In the genomic region with DNA sequence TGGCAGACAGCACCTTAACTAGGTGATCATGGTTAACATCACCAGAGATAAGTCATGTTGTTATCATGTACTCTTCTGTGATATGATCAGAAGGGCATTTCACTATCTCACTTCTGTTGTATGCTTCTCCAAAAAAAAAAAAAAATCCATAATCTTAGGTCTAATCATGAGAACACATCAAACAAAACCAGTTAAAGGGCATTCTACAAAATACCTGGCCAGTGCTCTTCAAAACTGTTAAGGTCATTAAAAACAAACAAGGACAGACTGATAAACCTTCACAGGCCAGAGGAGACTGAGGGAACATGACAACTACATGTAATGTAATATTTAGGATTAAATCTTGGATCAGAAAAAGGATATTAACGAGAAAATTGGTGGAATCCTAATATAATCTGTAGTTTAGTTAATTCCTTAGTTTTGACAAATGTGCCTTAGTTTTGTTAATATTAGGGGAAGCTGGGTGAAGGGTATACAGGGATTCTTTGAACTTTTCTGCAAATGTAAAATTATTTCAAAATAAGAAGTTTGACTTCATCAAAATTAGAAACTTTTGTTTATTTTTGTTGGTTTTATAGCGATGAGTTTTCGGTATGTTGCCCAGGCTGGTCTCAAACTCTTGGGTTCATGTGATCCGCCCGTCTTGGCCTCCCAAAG, we compare ENCODE assay signal across 22 cellular contexts.
"Had no signal": no experiment of that assay in that cellular context is flagged by ENCODE, and none has a peak within 500 bp of the region (broad histone marks: within the 10 kb centered on the region; RNA-seq: fewer than 3 reads in every experiment).

No MANE protein-coding gene starts in this region.

- H3K9me3 ChIP-seq: ovary, sigmoid colon, testis, tibial artery, upper lobe of right lung had no signal

- H2AFZ ChIP-seq: hepatocyte had no signal

- H3K9me3 Mint-ChIP-seq: natural killer cell treated with Interleukin-12 subunit alpha and Interleukin-12 subunit beta and Interleukin-15 and Interleukin-18, amount 100 ng/mL, for 72 hours; stimulated activated effector memory CD8-positive, alpha-beta T cell treated with anti-CD3 and anti-CD28 coated beads, Interleukin-12 subunit alpha, Interleukin-12 subunit beta, amount 100 ng/mL, for 72 hours had no signal

- H3K36me3 Mint-ChIP-seq: naive B cell; natural killer cell treated with Interleukin-12 subunit alpha and Interleukin-12 subunit beta and Interleukin-15 and Interleukin-18, amount 100 ng/mL, for 72 hours had no signal

- H3K4me1 Mint-ChIP-seq: mesothelial cell of epicardium; stimulated activated effector memory CD8-positive, alpha-beta T cell treated with anti-CD3 and anti-CD28 coated beads, Interleukin-12 subunit alpha, Interleukin-12 subunit beta, amount 100 ng/mL, for 72 hours had no signal

- H3K4me1 ChIP-seq: heart right ventricle, right atrium auricular region, sigmoid colon, spleen, stomach, testis, tibial artery, upper lobe of right lung had no signal

- FAIRE-seq: small intestine, urothelium cell line had no signal

- ATAC-seq: heart right ventricle; natural killer cell treated with Interleukin-12 subunit alpha and Interleukin-12 subunit beta and Interleukin-15 and Interleukin-18, amount 100 ng/mL, for 72 hours; stimulated activated effector memory CD8-positive, alpha-beta T cell treated with anti-CD3 and anti-CD28 coated beads, Interleukin-12 subunit alpha, Interleukin-12 subunit beta, amount 100 ng/mL, for 72 hours; stimulated activated naive CD8-positive, alpha-beta T cell treated with anti-CD3 and anti-CD28 coated beads, Interleukin-15, Interleukin-2, amounts not matched to agents 100 U/mL and 50 U/mL, for 24 hours; upper lobe of right lung had no signal

- H3K27me3 ChIP-seq: hepatocyte, ovary, right atrium auricular region, sigmoid colon, stomach, testis, tibial artery, upper lobe of right lung had no signal

- H3K4me2 ChIP-seq: hepatocyte had no signal

- H3K27ac ChIP-seq: heart right ventricle, hepatocyte, ovary, right atrium auricular region, sigmoid colon, spleen, stomach, testis, tibial artery, upper lobe of right lung had no signal

- H3K4me3 ChIP-seq: heart right ventricle, hepatocyte, lung, ovary, right atrium auricular region, sigmoid colon, spleen, stomach, testis, tibial artery, upper lobe of right lung had no signal

- H3K4me3 Mint-ChIP-seq: mesothelial cell of epicardium; naive B cell; natural killer cell treated with Interleukin-12 subunit alpha and Interleukin-12 subunit beta and Interleukin-15 and Interleukin-18, amount 100 ng/mL, for 72 hours; stimulated activated effector memory CD8-positive, alpha-beta T cell treated with anti-CD3 and anti-CD28 coated beads, Interleukin-12 subunit alpha, Interleukin-12 subunit beta, amount 100 ng/mL, for 72 hours had no signal

- H3K27ac Mint-ChIP-seq: mesothelial cell of epicardium; natural killer cell treated with Interleukin-12 subunit alpha and Interleukin-12 subunit beta and Interleukin-15 and Interleukin-18, amount 100 ng/mL, for 72 hours; progenitor cell of endocrine pancreas; stimulated activated effector memory CD8-positive, alpha-beta T cell treated with anti-CD3 and anti-CD28 coated beads, Interleukin-12 subunit alpha, Interleukin-12 subunit beta, amount 100 ng/mL, for 72 hours had no signal

- H3K27me3 Mint-ChIP-seq: naive B cell; natural killer cell treated with Interleukin-12 subunit alpha and Interleukin-12 subunit beta and Interleukin-15 and Interleukin-18, amount 100 ng/mL, for 72 hours; progenitor cell of endocrine pancreas had no signal

- H3K36me3 ChIP-seq: ovary, right atrium auricular region, upper lobe of right lung had no signal

- DNase-seq: heart right ventricle; islet precursor cell; mesendoderm; naive B cell; ovary; small intestine; stimulated activated CD4-positive, alpha-beta T cell treated with anti-CD3 and anti-CD28 coated beads, Interleukin-4, amount 100 ng/mL, for 24 hours; stimulated activated naive CD8-positive, alpha-beta T cell treated with anti-CD3 and anti-CD28 coated beads, Interleukin-15, Interleukin-2, amounts not matched to agents 100 U/mL and 50 U/mL, for 24 hours; testis; tibial artery; upper lobe of right lung had no signal
